In the genomic region with DNA sequence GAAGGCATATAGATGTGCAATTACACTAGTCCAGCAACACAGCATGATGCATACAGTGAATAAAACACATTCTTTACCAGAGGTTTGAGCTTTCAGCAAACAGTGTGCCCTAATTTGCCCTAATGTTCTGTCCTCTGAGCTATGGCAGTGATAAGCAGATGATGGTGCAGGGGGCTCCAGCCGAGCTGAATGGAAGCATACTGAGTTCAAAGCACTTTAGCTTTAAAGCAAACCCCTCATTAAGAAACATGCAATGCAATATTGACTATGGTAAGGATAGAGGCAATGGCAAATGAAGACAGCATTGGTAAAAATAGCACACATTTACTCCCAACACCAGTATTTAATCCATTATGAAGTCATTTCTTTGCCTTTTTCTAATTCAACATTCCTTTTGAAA, we compare ENCODE assay signal across 30 cellular contexts.
"Had no signal": no experiment of that assay in that cellular context is flagged by ENCODE, and none has a peak within 500 bp of the region (broad histone marks: within the 10 kb centered on the region; RNA-seq: fewer than 3 reads in every experiment).

No MANE protein-coding gene starts in this region.

- H3K4me1 ChIP-seq: esophagus muscularis mucosa, foreskin keratinocyte, gastrocnemius medialis, heart left ventricle had no signal

- H3K4me3 ChIP-seq: coronary artery, dorsolateral prefrontal cortex, esophagus muscularis mucosa, gastrocnemius medialis, heart left ventricle had no signal

- H3K27me3 Mint-ChIP-seq: activated CD4-positive, alpha-beta memory T cell treated with anti-CD3 and anti-CD28 coated beads, Interleukin-2, amount 10 ng/mL, durations not matched to agents 7 days and 5 days; activated CD4-positive, alpha-beta T cell treated with anti-CD3 and anti-CD28 coated beads, Interleukin-2, amount 10 ng/mL, durations not matched to agents 7 days and 5 days; activated naive CD4-positive, alpha-beta T cell treated with anti-CD3 and anti-CD28 coated beads, Interleukin-2, amount 10 ng/mL, durations not matched to agents 7 days and 5 days; activated naive CD8-positive, alpha-beta T cell; activated T-cell treated with anti-CD3 and anti-CD28 coated beads, Interleukin-2, amount 50 U/mL, for 24 hours; central memory CD8-positive, alpha-beta T cell; dendritic cell treated with granulocyte-macrophage colony-stimulating factor and Interleukin-4, amounts not matched to agents 40 ng/mL and 50 ng/mL, for 4 days had no signal

- H3K9me3 Mint-ChIP-seq: activated CD4-positive, alpha-beta memory T cell treated with anti-CD3 and anti-CD28 coated beads, Interleukin-2, amount 10 ng/mL, durations not matched to agents 7 days and 5 days; activated CD4-positive, alpha-beta T cell treated with anti-CD3 and anti-CD28 coated beads, Interleukin-2, amount 10 ng/mL, durations not matched to agents 7 days and 5 days; activated naive CD4-positive, alpha-beta T cell treated with anti-CD3 and anti-CD28 coated beads, Interleukin-2, amount 10 ng/mL, durations not matched to agents 7 days and 5 days; central memory CD8-positive, alpha-beta T cell; dendritic cell treated with granulocyte-macrophage colony-stimulating factor and Interleukin-4, amounts not matched to agents 40 ng/mL and 50 ng/mL, for 4 days; WTC11 had no signal

- H3K4me1 Mint-ChIP-seq: activated CD4-positive, alpha-beta memory T cell treated with anti-CD3 and anti-CD28 coated beads, Interleukin-2, amount 10 ng/mL, durations not matched to agents 7 days and 5 days; activated CD4-positive, alpha-beta T cell treated with anti-CD3 and anti-CD28 coated beads, Interleukin-2, amount 10 ng/mL, durations not matched to agents 7 days and 5 days; activated naive CD4-positive, alpha-beta T cell treated with anti-CD3 and anti-CD28 coated beads, Interleukin-2, amount 10 ng/mL, durations not matched to agents 7 days and 5 days; central memory CD8-positive, alpha-beta T cell had no signal

- H3K27ac Mint-ChIP-seq: activated CD4-positive, alpha-beta memory T cell treated with anti-CD3 and anti-CD28 coated beads, Interleukin-2, amount 10 ng/mL, durations not matched to agents 7 days and 5 days; activated CD4-positive, alpha-beta T cell treated with anti-CD3 and anti-CD28 coated beads, Interleukin-2, amount 10 ng/mL, durations not matched to agents 7 days and 5 days; activated naive CD4-positive, alpha-beta T cell treated with anti-CD3 and anti-CD28 coated beads, Interleukin-2, amount 10 ng/mL, durations not matched to agents 7 days and 5 days; activated naive CD8-positive, alpha-beta T cell; activated T-cell treated with anti-CD3 and anti-CD28 coated beads, Interleukin-2, amount 50 U/mL, for 24 hours; activated T-cell treated with anti-CD3 and anti-CD28 coated beads, Interleukin-2, amount 50 U/mL, for 72 hours; dendritic cell treated with granulocyte-macrophage colony-stimulating factor and Interleukin-4, amounts not matched to agents 40 ng/mL and 50 ng/mL, for 4 days; WTC11 had no signal

- DNase-seq: activated CD4-positive, alpha-beta memory T cell treated with anti-CD3 and anti-CD28 coated beads, Interleukin-2, amount 10 ng/mL, durations not matched to agents 7 days and 5 days; activated CD4-positive, alpha-beta T cell treated with anti-CD3 and anti-CD28 coated beads for 1 hour; activated CD4-positive, alpha-beta T cell treated with anti-CD3 and anti-CD28 coated beads for 4 hours; activated CD4-positive, alpha-beta T cell treated with anti-CD3 and anti-CD28 coated beads, Interleukin-2, amount 10 ng/mL, durations not matched to agents 7 days and 5 days; activated CD4-positive, alpha-beta T cell treated with anti-CD3 and anti-CD28 coated beads, Interleukin-2, amount 50 U/mL, for 4 hours; activated CD8-positive, alpha-beta memory T cell treated with anti-CD3 and anti-CD28 coated beads, Interleukin-2, amount 50 U/mL, for 48 hours; activated gamma-delta T cell; activated naive CD4-positive, alpha-beta T cell; activated naive CD4-positive, alpha-beta T cell treated with anti-CD3 and anti-CD28 coated beads, Interleukin-2, amount 10 ng/mL, durations not matched to agents 7 days and 5 days; activated T-cell treated with anti-CD3 and anti-CD28 coated beads for 4 hours; activated T-cell treated with anti-CD3 and anti-CD28 coated beads, Interleukin-2, amount 50 U/mL, for 24 hours; activated T-cell treated with anti-CD3 and anti-CD28 coated beads, Interleukin-2, amount 50 U/mL, for 72 hours; amniotic stem cell; anterior cingulate cortex; brain microvascular endothelial cell; dorsolateral prefrontal cortex; effector memory CD4-positive, alpha-beta T cell; erythroblast; foreskin keratinocyte; gastrocnemius medialis; glutamatergic neuron; heart left ventricle; T-helper 2 cell had no signal

- H3K27ac ChIP-seq: brain microvascular endothelial cell, coronary artery, dorsolateral prefrontal cortex, esophagus muscularis mucosa, foreskin keratinocyte, gastrocnemius medialis, heart left ventricle, VCaP had no signal

- H3K4me3 Mint-ChIP-seq: activated CD4-positive, alpha-beta memory T cell treated with anti-CD3 and anti-CD28 coated beads, Interleukin-2, amount 10 ng/mL, durations not matched to agents 7 days and 5 days; activated CD4-positive, alpha-beta T cell treated with anti-CD3 and anti-CD28 coated beads, Interleukin-2, amount 10 ng/mL, durations not matched to agents 7 days and 5 days; activated naive CD4-positive, alpha-beta T cell treated with anti-CD3 and anti-CD28 coated beads, Interleukin-2, amount 10 ng/mL, durations not matched to agents 7 days and 5 days; activated naive CD8-positive, alpha-beta T cell; activated T-cell treated with anti-CD3 and anti-CD28 coated beads, Interleukin-2, amount 50 U/mL, for 24 hours; activated T-cell treated with anti-CD3 and anti-CD28 coated beads, Interleukin-2, amount 50 U/mL, for 72 hours; central memory CD8-positive, alpha-beta T cell; dendritic cell treated with granulocyte-macrophage colony-stimulating factor and Interleukin-4, amounts not matched to agents 40 ng/mL and 50 ng/mL, for 4 days; WTC11 had no signal

- H3K36me3 ChIP-seq: brain microvascular endothelial cell, esophagus muscularis mucosa, gastrocnemius medialis, heart left ventricle had no signal

- H3K36me3 Mint-ChIP-seq: activated naive CD4-positive, alpha-beta T cell treated with anti-CD3 and anti-CD28 coated beads, Interleukin-2, amount 10 ng/mL, durations not matched to agents 7 days and 5 days; activated naive CD8-positive, alpha-beta T cell; WTC11 had no signal

- ATAC-seq: activated T-cell treated with anti-CD3 and anti-CD28 coated beads, Interleukin-2, amount 50 U/mL, for 72 hours; foreskin keratinocyte; gastrocnemius medialis; heart left ventricle; WTC11 had no signal

- H3K27me3 ChIP-seq: brain microvascular endothelial cell, foreskin keratinocyte, gastrocnemius medialis, heart left ventricle had no signal

- H3K9me3 ChIP-seq: esophagus muscularis mucosa, gastrocnemius medialis, heart left ventricle had no signal
